In genomic region chr3:129611812-129612349, GRCh38 we compare ENCODE assay signal across 9 cellular contexts. TPM values are rescaled to one million over a fixed set of nuclear protein-coding genes. Genes with fewer than 3 reads are reported as not detected.
DNase-seq lines count a peak whose midpoint lies in the region; ATAC-seq and TF ChIP-seq lines count a peak whose summit lies in the region.
"Had no signal": no experiment of that assay in that cellular context is flagged by ENCODE, and none has a peak within 500 bp of the region (broad histone marks: within the 10 kb centered on the region; RNA-seq: fewer than 3 reads in every experiment).

No MANE protein-coding gene starts in this region.

- DNase-seq in ELR (ENCODE audit: low read depth), result peak; percentile 68
- peak; percentile 66 for DNase-seq in astrocyte of the spinal cord (ENCODE audit: low read depth, low spot score)
- no peak for DNase-seq in kidney epithelial cell (ENCODE audit: low read depth)
- DNase-seq in NCI-H146 (lab: John Stamatoyannopoulos, UW), result no peak

- H3K4me3 ChIP-seq in astrocyte of the spinal cord (ENCODE audit: low read depth, low read length) (no peak overlapping the region), kidney epithelial cell (ENCODE audit: low read depth, low read length) (no peak overlapping the region)

- H3K4me1 Mint-ChIP-seq in stimulated activated memory B cell treated with anti-CD40 and anti-IgM and Interleukin-4, amounts not matched to agents 10 μg/mL and 1 μg/mL and 100 μg/mL, for 72 hours, result peaks cover 16% of the 10 kb centered on the region

- H3K36me3 Mint-ChIP-seq in stimulated activated memory B cell treated with anti-CD40 and anti-IgM and Interleukin-4, amounts not matched to agents 10 μg/mL and 1 μg/mL and 100 μg/mL, for 72 hours, result no peaks in the 10 kb centered on the region
- H3K36me3 Mint-ChIP-seq: immature natural killer cell had no signal

- no peak overlapping the region for H3K4me3 Mint-ChIP-seq in stimulated activated memory B cell treated with anti-CD40 and anti-IgM and Interleukin-4, amounts not matched to agents 10 μg/mL and 1 μg/mL and 100 μg/mL, for 72 hours

- H3K9me3 Mint-ChIP-seq in stimulated activated memory B cell treated with anti-CD40 and anti-IgM and Interleukin-4, amounts not matched to agents 10 μg/mL and 1 μg/mL and 100 μg/mL, for 72 hours, result no peaks in the 10 kb centered on the region
- H3K9me3 Mint-ChIP-seq: immature natural killer cell had no signal

- H3K27ac Mint-ChIP-seq in stimulated activated memory B cell treated with anti-CD40 and anti-IgM and Interleukin-4, amounts not matched to agents 10 μg/mL and 1 μg/mL and 100 μg/mL, for 72 hours, result no peak overlapping the region

- H3K27me3 Mint-ChIP-seq in stimulated activated memory B cell treated with anti-CD40 and anti-IgM and Interleukin-4, amounts not matched to agents 10 μg/mL and 1 μg/mL and 100 μg/mL, for 72 hours, result peaks cover 33% of the 10 kb centered on the region

- no peaks in the 10 kb centered on the region for H3K36me3 ChIP-seq in kidney epithelial cell (ENCODE audit: control insufficient read depth, insufficient read depth, low read length)

- ATAC-seq in stimulated activated memory B cell treated with anti-CD40 and anti-IgM and Interleukin-4, amounts not matched to agents 10 μg/mL and 1 μg/mL and 100 μg/mL, for 72 hours, result peak; percentile 6
- ATAC-seq in HG02884 (IDR thresholded peaks at IDR 0.05; ENCODE audit: unreplicated experiment) (no peak), HG02973 (IDR thresholded peaks at IDR 0.05; ENCODE audit: unreplicated experiment) (no peak), HG03469 (IDR thresholded peaks at IDR 0.05; ENCODE audit: unreplicated experiment) (no peak)

- no peak for TF ChIP-seq CTCF in astrocyte of the spinal cord (IDR thresholded peaks at IDR 0.05; ENCODE audit: low read depth, low read length)
- TF ChIP-seq CTCF in kidney epithelial cell (IDR thresholded peaks at IDR 0.05; ENCODE audit: insufficient read depth, low read length, poor library complexity, severe bottlenecking), result peak; percentile 13

- no peaks in the 10 kb centered on the region for H3K27me3 ChIP-seq in kidney epithelial cell (ENCODE audit: control insufficient read depth, insufficient read depth, low read length)

- in situ Hi-C loops in astrocyte of the spinal cord (cut with HindIII; ENCODE audit: low sequenced_read_pairs), result no loop called here

RNA-seq across cellular contexts. Expression of gene PLXND1, which starts 5.4 kb away (rescaled TPM):
- total RNA-seq in kidney epithelial cell, result 103 and 114 TPM in 2 replicates

Comparison
In these comparisons a context has a peak if more than half of its experiments do, and no peak if none do; other contexts are left out.
1. DNase-seq: peak in ELR (single experiment) and astrocyte of the spinal cord (single experiment); none in kidney epithelial cell (single experiment) and NCI-H146 (single experiment).